16 cellular contexts compared by ENCODE assay signal in the genomic region with DNA sequence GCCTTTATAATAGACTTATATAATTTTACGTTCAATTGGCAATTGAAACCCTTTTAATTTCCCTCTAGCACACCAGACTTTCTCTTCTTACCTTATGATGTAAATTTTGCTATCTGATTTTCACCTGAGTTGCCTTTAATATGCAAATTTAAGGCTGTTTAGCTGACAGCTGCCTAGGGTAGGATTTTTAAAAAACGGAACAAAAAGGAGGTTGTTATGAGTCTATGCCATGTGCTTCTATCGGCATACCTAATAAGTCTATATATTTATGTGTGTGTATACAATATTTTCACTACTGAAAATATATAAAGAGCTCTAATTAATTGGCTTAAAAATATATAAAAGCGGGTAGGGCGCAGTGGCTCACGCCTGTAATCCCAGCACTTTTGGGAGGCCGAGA. TPM values are rescaled to one million over a fixed set of nuclear protein-coding genes. Genes with fewer than 3 reads are reported as not detected.
A peak's percentile ranks its signal among the peaks of the same experiment; 100 is the strongest.
DNase-seq lines count a peak whose midpoint lies in the region; ATAC-seq and TF ChIP-seq lines count a peak whose summit lies in the region.
"Had no signal": no experiment of that assay in that cellular context is flagged by ENCODE, and none has a peak within 500 bp of the region (broad histone marks: within the 10 kb centered on the region; RNA-seq: fewer than 3 reads in every experiment).

No MANE protein-coding gene starts in this region.

- H3K4me1 Mint-ChIP-seq in GM23338: peaks cover 27% of the 10 kb centered on the region
- H3K4me1 Mint-ChIP-seq in activated T-helper 17 cell treated with anti-CD3 and anti-CD28 coated beads, Interleukin-2, amount 50 U/mL, for 72 hours: no peaks in the 10 kb centered on the region
- H3K4me1 Mint-ChIP-seq in stimulated activated effector memory CD8-positive, alpha-beta T cell treated with anti-CD3 and anti-CD28 coated beads, Interleukin-12 subunit alpha, Interleukin-12 subunit beta, amount 100 ng/mL, for 72 hours: peaks cover 6% of the 10 kb centered on the region

- 0 out of 2 replicates have a peak overlapping the region, but pooled peaks have one; percentile 30 for H3K9ac ChIP-seq in Karpas-422 (ENCODE audit: low read length)
- H3K9ac ChIP-seq: KMS-11 had no signal

- DNase-seq in GM23338 (ENCODE audit: low spot score) (no peak), Karpas-422 (no peak), SW480 (ENCODE audit: low spot score) (no peak), NCI-H345 (lab: John Stamatoyannopoulos, UW) (no peak), NCI-H1694 (lab: John Stamatoyannopoulos, UW) (no peak)
- no peak for DNase-seq in stimulated activated effector memory CD8-positive, alpha-beta T cell treated with anti-CD3 and anti-CD28 coated beads, Interleukin-12 subunit alpha, Interleukin-12 subunit beta, amount 100 ng/mL, for 72 hours (ENCODE audit: low spot score in 2 of 2)
- DNase-seq: AML-193; Calu3; CD4-positive, alpha-beta T cell; H7; NCI-H1417 treated with DMSO at 0.1 percent for 48 hours; NCI-H2029 treated with DMSO at 0.1 percent for 48 hours; NCI-H2227 treated with DMSO at 0.1 percent for 48 hours; T-helper 1 cell had no signal

- H3K27me3 ChIP-seq in GM23338 (ENCODE audit: insufficient read depth) (no peaks in the 10 kb centered on the region), Karpas-422 (ENCODE audit: low read length) (no peaks in the 10 kb centered on the region)

- H4K20me1 ChIP-seq in GM23338 (replicated peaks; ENCODE audit: insufficient read depth) (peaks cover 20% of the 10 kb centered on the region; the same call in 1 of the 2 replicates), Karpas-422 (ENCODE audit: insufficient read depth, low read depth, low read length) (peaks cover 4% of the 10 kb centered on the region; the same call in 1 of the 2 replicates)

- peaks cover 18% of the 10 kb centered on the region; the same call in 2 of the 3 replicates for H3K36me3 Mint-ChIP-seq in GM23338 (ENCODE audit: low read depth)
- H3K36me3 Mint-ChIP-seq in activated T-helper 17 cell treated with anti-CD3 and anti-CD28 coated beads, Interleukin-2, amount 50 U/mL, for 72 hours (ENCODE audit: low read depth): peaks cover 34% of the 10 kb centered on the region
- peaks cover 44% of the 10 kb centered on the region for H3K36me3 Mint-ChIP-seq in stimulated activated effector memory CD8-positive, alpha-beta T cell treated with anti-CD3 and anti-CD28 coated beads, Interleukin-12 subunit alpha, Interleukin-12 subunit beta, amount 100 ng/mL, for 72 hours

- H3K27ac Mint-ChIP-seq in GM23338: 0 out of 2 replicates have a peak overlapping the region, but pooled peaks have one; percentile 95
- peak overlapping the region; percentile 30 for H3K27ac Mint-ChIP-seq in activated T-helper 17 cell treated with anti-CD3 and anti-CD28 coated beads, Interleukin-2, amount 50 U/mL, for 72 hours
- H3K27ac Mint-ChIP-seq in stimulated activated effector memory CD8-positive, alpha-beta T cell treated with anti-CD3 and anti-CD28 coated beads, Interleukin-12 subunit alpha, Interleukin-12 subunit beta, amount 100 ng/mL, for 72 hours: peak overlapping the region; percentile 81
- H3K27ac Mint-ChIP-seq: CD4-positive, alpha-beta T cell had no signal

- peak overlapping the region; percentile 30; the same call in 1 of the 2 replicates for H3K27ac ChIP-seq in GM23338 (ENCODE audit: low read depth)
- H3K27ac ChIP-seq in Karpas-422 (ENCODE audit: low read length): peak overlapping the region; percentile 64
- H3K27ac ChIP-seq: KMS-11 had no signal

- no peaks in the 10 kb centered on the region for H3K9me3 ChIP-seq in Karpas-422 (ENCODE audit: low read length)

- H3K9me2 ChIP-seq in GM23338 (ENCODE audit: insufficient read depth) (no peaks in the 10 kb centered on the region), Karpas-422 (replicated peaks; ENCODE audit: insufficient read depth, low read length) (no peaks in the 10 kb centered on the region)

- peak overlapping the region; percentile 31; the same call in 1 of the 2 replicates for H3K4me3 ChIP-seq in GM23338
- no peak overlapping the region for H3K4me3 ChIP-seq in Karpas-422 (ENCODE audit: low read length)

- peaks cover 16% of the 10 kb centered on the region for H3K4me1 ChIP-seq in GM23338 (ENCODE audit: insufficient read depth)
- H3K4me1 ChIP-seq in Karpas-422 (ENCODE audit: low read length): peaks cover 35% of the 10 kb centered on the region

- peak overlapping the region; percentile 69 for H3K4me2 ChIP-seq in GM23338
- peak overlapping the region; percentile 51 for H3K4me2 ChIP-seq in Karpas-422 (ENCODE audit: low read depth, low read length, poor library complexity, severe bottlenecking)
- H3K4me2 ChIP-seq: KMS-11 had no signal

- H3K36me3 ChIP-seq in GM23338 (ENCODE audit: insufficient read depth) (peaks cover 2% of the 10 kb centered on the region; the same call in 1 of the 2 replicates), Karpas-422 (ENCODE audit: insufficient read depth, low read length) (peaks cover 5% of the 10 kb centered on the region; the same call in 1 of the 2 replicates)

- TF ChIP-seq CTCF in GM23338 (conservative IDR thresholded peaks at IDR 0.05; ENCODE audit: low read depth in 2 of 2): no peak

- H2AFZ ChIP-seq in GM23338 (no peak overlapping the region), Karpas-422 (ENCODE audit: low read length) (no peak overlapping the region)

- H3K79me2 ChIP-seq in GM23338 (replicated peaks; ENCODE audit: insufficient read depth) (peaks cover 98% of the 10 kb centered on the region), Karpas-422 (ENCODE audit: low read length) (peaks cover 95% of the 10 kb centered on the region)

- ATAC-seq in GM23338: no peak
- ATAC-seq in activated T-helper 17 cell treated with anti-CD3 and anti-CD28 coated beads, Interleukin-2, amount 50 U/mL, for 72 hours (replicated peaks): no peak
- no peak for ATAC-seq in stimulated activated effector memory CD8-positive, alpha-beta T cell treated with anti-CD3 and anti-CD28 coated beads, Interleukin-12 subunit alpha, Interleukin-12 subunit beta, amount 100 ng/mL, for 72 hours

- no peaks in the 10 kb centered on the region for H3K27me3 Mint-ChIP-seq in GM23338 (ENCODE audit: insufficient read depth, low read depth, poor library complexity)
- H3K27me3 Mint-ChIP-seq in activated T-helper 17 cell treated with anti-CD3 and anti-CD28 coated beads, Interleukin-2, amount 50 U/mL, for 72 hours: no peaks in the 10 kb centered on the region
- H3K27me3 Mint-ChIP-seq: CD4-positive, alpha-beta T cell had no signal

- H3F3A ChIP-seq in GM23338 (replicated peaks; ENCODE audit: low read depth): peaks cover 14% of the 10 kb centered on the region; the same call in 1 of the 2 replicates

- no peaks in the 10 kb centered on the region for H3K9me3 Mint-ChIP-seq in GM23338
- H3K9me3 Mint-ChIP-seq in activated T-helper 17 cell treated with anti-CD3 and anti-CD28 coated beads, Interleukin-2, amount 50 U/mL, for 72 hours: no peaks in the 10 kb centered on the region
- no peaks in the 10 kb centered on the region for H3K9me3 Mint-ChIP-seq in stimulated activated effector memory CD8-positive, alpha-beta T cell treated with anti-CD3 and anti-CD28 coated beads, Interleukin-12 subunit alpha, Interleukin-12 subunit beta, amount 100 ng/mL, for 72 hours
- H3K9me3 Mint-ChIP-seq: CD4-positive, alpha-beta T cell had no signal

- H3K4me3 Mint-ChIP-seq in GM23338: no peak overlapping the region; the same call in 2 of the 3 replicates
- H3K4me3 Mint-ChIP-seq in activated T-helper 17 cell treated with anti-CD3 and anti-CD28 coated beads, Interleukin-2, amount 50 U/mL, for 72 hours: no peak overlapping the region
- no peak overlapping the region for H3K4me3 Mint-ChIP-seq in stimulated activated effector memory CD8-positive, alpha-beta T cell treated with anti-CD3 and anti-CD28 coated beads, Interleukin-12 subunit alpha, Interleukin-12 subunit beta, amount 100 ng/mL, for 72 hours
- H3K4me3 Mint-ChIP-seq: CD4-positive, alpha-beta T cell had no signal

TF ChIP-seq in GM23338, 12 proteins besides CTCF, POLR2A, EP300 and RAD21:
- TF ChIP-seq POLR2AphosphoS5 (IDR thresholded peaks at IDR 0.05; ENCODE audit: low read depth) (no peak), STAT1 (IDR thresholded peaks at IDR 0.05; ENCODE audit: unreplicated experiment) (no peak), NANOG (IDR thresholded peaks at IDR 0.05; ENCODE audit: borderline replicate concordance) (no peak), JUNB (IDR thresholded peaks at IDR 0.05; ENCODE audit: unreplicated experiment) (no peak)
TF ChIP-seq in GM23338: peak in this region for 0.

RNA-seq across cellular contexts. Expression of a gene that starts 11.8 kb away (rescaled TPM):
- total RNA-seq in GM23338 (2014; rRNA removed; shearing (Covaris generic)): 282 and 311 TPM in 2 replicates
- polyA plus RNA-seq in GM23338 (2016; fragmentation: Nextera tagmentation; extraction: Ambion mirVana): 363 and 379 TPM in 2 replicates
- 112 and 172 TPM in 2 replicates for total RNA-seq in Karpas-422 (2014; rRNA removed; shearing (Covaris generic); ENCODE audit: low replicate concordance)
- total RNA-seq in activated T-helper 17 cell treated with anti-CD3 and anti-CD28 coated beads, Interleukin-2, amount 50 U/mL, for 72 hours: 100 to 1,000 TPM; 149 to 175 TPM

RNA-seq across cellular contexts. Expression of a gene that starts 17.1 kb away (rescaled TPM):
- total RNA-seq in GM23338 (2014; rRNA removed; shearing (Covaris generic)): 61.1 and 69.3 TPM in 2 replicates
- polyA plus RNA-seq in GM23338 (2016; fragmentation: Nextera tagmentation; extraction: Ambion mirVana): 56.0 and 59.2 TPM in 2 replicates
- 53.3 and 91.2 TPM in 2 replicates for total RNA-seq in Karpas-422 (2014; rRNA removed; shearing (Covaris generic); ENCODE audit: low replicate concordance)
- 10 to 100 TPM; 40.3 to 75.7 TPM for total RNA-seq in activated T-helper 17 cell treated with anti-CD3 and anti-CD28 coated beads, Interleukin-2, amount 50 U/mL, for 72 hours

RNA-seq across cellular contexts. Expression of a gene that starts 17.5 kb away (rescaled TPM):
- 15.2 and 17.7 TPM in 2 replicates for total RNA-seq in GM23338 (2014; rRNA removed; shearing (Covaris generic))
- polyA plus RNA-seq in GM23338 (2016; fragmentation: Nextera tagmentation; extraction: Ambion mirVana): 64.2 and 64.9 TPM in 2 replicates
- 12.5 and 12.8 TPM in 2 replicates for total RNA-seq in Karpas-422 (2014; rRNA removed; shearing (Covaris generic); ENCODE audit: low replicate concordance)
- total RNA-seq in activated T-helper 17 cell treated with anti-CD3 and anti-CD28 coated beads, Interleukin-2, amount 50 U/mL, for 72 hours: 10 to 100 TPM; 10.9 to 12.3 TPM

RNA-seq across cellular contexts. Expression of a gene that starts 22.1 kb away (rescaled TPM):
- total RNA-seq in GM23338 (2014; rRNA removed; shearing (Covaris generic)): 0.08 TPM in 1 of 2 replicates, not detected in the other
- polyA plus RNA-seq in GM23338 (2016; fragmentation: Nextera tagmentation; extraction: Ambion mirVana): 0.29 and 0.31 TPM in 2 replicates
- not detected in 2 replicates for total RNA-seq in Karpas-422 (2014; rRNA removed; shearing (Covaris generic); ENCODE audit: low replicate concordance)
- not detected for total RNA-seq in activated T-helper 17 cell treated with anti-CD3 and anti-CD28 coated beads, Interleukin-2, amount 50 U/mL, for 72 hours
- total RNA-seq: Calu3; CD4-positive, alpha-beta T cell; H7 had no signal

RNA-seq across cellular contexts. Expression of a gene that starts 32.1 kb away (rescaled TPM):
- total RNA-seq in GM23338 (2014; rRNA removed; shearing (Covaris generic)): 136 and 148 TPM in 2 replicates
- polyA plus RNA-seq in GM23338 (2016; fragmentation: Nextera tagmentation; extraction: Ambion mirVana): 37.0 and 39.1 TPM in 2 replicates
- 5.7 and 6.0 TPM in 2 replicates for total RNA-seq in Karpas-422 (2014; rRNA removed; shearing (Covaris generic); ENCODE audit: low replicate concordance)
- total RNA-seq in activated T-helper 17 cell treated with anti-CD3 and anti-CD28 coated beads, Interleukin-2, amount 50 U/mL, for 72 hours: 10 to 100 TPM in 1 of 2 donors, 1 to 10 TPM in 1; 4.6 to 12.5 TPM

Comparison
In these comparisons a context has a peak if more than half of its experiments do, and no peak if none do; other contexts are left out.
1. H3K27ac Mint-ChIP-seq: peak in every context shown above with its lines; median percentile 95 in GM23338; 81 in stimulated activated effector memory CD8-positive, alpha-beta T cell treated with anti-CD3 and anti-CD28 coated beads, Interleukin-12 subunit alpha, Interleukin-12 subunit beta, amount 100 ng/mL, for 72 hours; 30 in activated T-helper 17 cell treated with anti-CD3 and anti-CD28 coated beads, Interleukin-2, amount 50 U/mL, for 72 hours.